ENCODE assay signal across 8 cellular contexts in genomic region chr3:172750368-172751187, GRCh38. TPM values are rescaled to one million over a fixed set of nuclear protein-coding genes. Genes with fewer than 3 reads are reported as not detected.
DNase-seq lines count a peak whose midpoint lies in the region; ATAC-seq, FAIRE-seq and TF ChIP-seq lines count a peak whose summit lies in the region.

Gene ECT2 (plus strand): TSS chr3:172750726. CDS start chr3:172754531, 3,805 bp downstream.

- H3K36me3 Mint-ChIP-seq in T-cell (no peaks in the 10 kb centered on the region), type B pancreatic cell (peaks cover 19% of the 10 kb centered on the region)

- peak; percentile 98 for ATAC-seq in HG02852 (IDR thresholded peaks at IDR 0.05; ENCODE audit: unreplicated experiment)
- peak; percentile 97 to 100 (median 99) for ATAC-seq in T-cell (replicated peaks in 1 of 4)

- H3K36me3 ChIP-seq in adrenal gland (replicated peaks in 1 of 2) (no peaks in the 10 kb centered on the region), trophoblast cell (ENCODE audit: control insufficient read depth in 1 of 2, insufficient read depth in 2 of 2, low read length in 2 of 2) (no peaks in the 10 kb centered on the region)

- peak within 1 kb of the TSS; percentile 62 for H2BK120ac ChIP-seq in trophoblast cell (ENCODE audit: insufficient read depth, low read length, poor library complexity)

- no peak within 1 kb of the TSS for H2BK12ac ChIP-seq in trophoblast cell (ENCODE audit: low read length)

- H3K9me3 ChIP-seq in adrenal gland (replicated peaks in 1 of 3) (no peaks in the 10 kb centered on the region), trophoblast cell (ENCODE audit: insufficient read depth, low read depth, low read length) (no peaks in the 10 kb centered on the region)

- peak within 1 kb of the TSS; percentile 73 for H4K12ac ChIP-seq in trophoblast cell (ENCODE audit: low read depth, low read length)

- peak within 1 kb of the TSS; percentile 87 for H3K14ac ChIP-seq in trophoblast cell (ENCODE audit: low read length)

- H3K27ac ChIP-seq in adrenal gland (peak within 1 kb of the TSS in 4 of 5 donors; percentile 32 to 58 (median 54)), trophoblast cell (ENCODE audit: low read depth, low read length) (peak within 1 kb of the TSS; percentile 75)

- DNase-seq in GM12892 (ENCODE audit: insufficient read length) = peak; percentile 83
- DNase-seq in NCI-H1436 treated with DMSO at 0.1 percent for 48 hours (lab: John Stamatoyannopoulos, UW) = peak; percentile 100
- peak; percentile 93 to 99 (median 97) for DNase-seq in T-cell
- peak; percentile 97 to 100 (median 99) for DNase-seq in adrenal gland
- peak; percentile 99 for DNase-seq in cardiac septum (ENCODE audit: low spot score)
- DNase-seq in trophoblast cell = peak; percentile 100
- DNase-seq in type B pancreatic cell (ENCODE audit: extremely low spot score, unreplicated experiment) = peak; percentile 95

- peak within 1 kb of the TSS; percentile 90 for H2BK5ac ChIP-seq in trophoblast cell (ENCODE audit: low read depth, low read length, poor library complexity)

- H3K4me3 ChIP-seq in adrenal gland = peak within 1 kb of the TSS; percentile 60 to 96 (median 89)
- peak within 1 kb of the TSS; percentile 94 for H3K4me3 ChIP-seq in trophoblast cell (ENCODE audit: low read depth, low read length)

- TF ChIP-seq CTCF in adrenal gland (IDR thresholded peaks at IDR 0.05) = peak; percentile 59 to 71 (median 65)
- TF ChIP-seq CTCF in type B pancreatic cell (conservative IDR thresholded peaks at IDR 0.05) = peak; percentile 78

- H4K8ac ChIP-seq in trophoblast cell (ENCODE audit: low read depth, low read length) = peak within 1 kb of the TSS; percentile 89

- no peak within 1 kb of the TSS for H2AK5ac ChIP-seq in trophoblast cell (ENCODE audit: low read length)

- H3K9me3 Mint-ChIP-seq in T-cell (no peaks in the 10 kb centered on the region), type B pancreatic cell (no peaks in the 10 kb centered on the region)

- peak within 1 kb of the TSS; percentile 89 for H3K4ac ChIP-seq in trophoblast cell (ENCODE audit: low read depth, low read length)

- H3K27me3 Mint-ChIP-seq in T-cell (no peaks in the 10 kb centered on the region), type B pancreatic cell (no peaks in the 10 kb centered on the region)

- H3K23ac ChIP-seq in trophoblast cell (ENCODE audit: low read length) = no peak within 1 kb of the TSS

- H3K4me3 Mint-ChIP-seq in T-cell = peak within 1 kb of the TSS; percentile 88 to 96 (median 92)
- peak within 1 kb of the TSS; percentile 98 for H3K4me3 Mint-ChIP-seq in type B pancreatic cell

- H3K27me3 ChIP-seq in adrenal gland (no peaks in the 10 kb centered on the region), trophoblast cell (ENCODE audit: insufficient read depth, low read length) (no peaks in the 10 kb centered on the region)

- peaks cover 13 to 33% (median 16%) of the 10 kb centered on the region in 3 donors for H3K4me1 Mint-ChIP-seq in T-cell
- H3K4me1 Mint-ChIP-seq in type B pancreatic cell (ENCODE audit: unreplicated experiment) = peaks cover 20% of the 10 kb centered on the region

- H3K4me1 ChIP-seq in adrenal gland (replicated peaks in 1 of 2) (peaks cover 4 to 20% of the 10 kb centered on the region in 2 donors), trophoblast cell (ENCODE audit: control insufficient read depth in 1 of 2, insufficient read depth in 2 of 2, low read length in 2 of 2) (no peaks in the 10 kb centered on the region)

- intact Hi-C loops in adrenal gland (cut with DNase I) = no loop called here
- intact Hi-C loops in cardiac septum (cut with DNase I) = loop anchor here (1.0 kb wide), 1 partner anchor 39 kb away; the partner anchor contains the start of gene NCEH1

- peak within 1 kb of the TSS; percentile 96 for H3K9ac ChIP-seq in trophoblast cell (ENCODE audit: low read length)

- CTCF ChIA-PET in T-cell (lab: Charles Lee) = interaction anchor here (0.6 to 1.4 kb wide), 12 partner anchors 33 to 978 kb away, joined by 3 to 6 read pairs (median 4); partner anchors contain the start of genes NCEH1 (in 1 of the 2) and TNFSF10 (in 1 of the 2)

- peaks cover 4% of the 10 kb centered on the region for H3K79me1 ChIP-seq in trophoblast cell (ENCODE audit: low read length)

- peak within 1 kb of the TSS; percentile 81 for H3K4me2 ChIP-seq in trophoblast cell (ENCODE audit: low read length)

- TF ChIP-seq POLR2A in GM12892 (IDR thresholded peaks at IDR 0.05; ENCODE audit: low read depth, low read length) (peak; percentile 70), adrenal gland (IDR thresholded peaks at IDR 0.05) (no peak)

- 0 to 1% (median 1%) methylated on average over 21 to 50 of the region's 50 CpGs for WGBS in adrenal gland, 4 donors
- WGBS in trophoblast cell (ENCODE audit: extremely low coverage, insufficient coverage, insufficient read length) = no CpG with 5 or more reads among the region's 50 CpGs

- POLR2A ChIA-PET in T-cell (lab: Charles Lee) = interaction anchor here (0.6 to 0.7 kb wide), 8 partner anchors 34 to 1881 kb away, joined by 3 to 6 read pairs (median 3); partner anchors contain the start of gene RPL22L1 (in 1 of the 2)

- peak within 1 kb of the TSS; percentile 98 for H2AFZ ChIP-seq in trophoblast cell (ENCODE audit: insufficient read depth, low read length, poor library complexity)

- peaks cover 11% of the 10 kb centered on the region for H3K79me2 ChIP-seq in trophoblast cell (ENCODE audit: control insufficient read depth, insufficient read depth, low read length, poor library complexity)

- FAIRE-seq in GM12892 (lab: Jason Lieb, UNC) = peak; percentile 94

- H3K27ac Mint-ChIP-seq in T-cell = peak within 1 kb of the TSS; percentile 72 to 77
- H3K27ac Mint-ChIP-seq in type B pancreatic cell = peak within 1 kb of the TSS; percentile 96

- H4K91ac ChIP-seq in trophoblast cell (ENCODE audit: low read depth, low read length) = peak within 1 kb of the TSS; percentile 86

- H3K18ac ChIP-seq in trophoblast cell (ENCODE audit: low read length) = peak within 1 kb of the TSS; percentile 97

RNA-seq across cellular contexts. Expression of gene ECT2, which starts in this region (rescaled TPM):
- polyA plus RNA-seq in GM12892 (2012; ENCODE audit: missing spikeins) = 14.7 TPM
- total RNA-seq in T-cell (1 to 10 TPM; 1.7 to 3.1 (median 2.3) TPM), adrenal gland (10 to 100 TPM in 2 of 8 donors, 1 to 10 TPM in 6; 3.1 to 15.5 (median 6.5) TPM), cardiac septum (3.0 TPM), type B pancreatic cell (ENCODE audit: low replicate concordance) (19.6 and 45.1 TPM in 2 replicates)
- 1 to 10 TPM; 1.4 to 6.9 (median 1.6) TPM for polyA plus RNA-seq in adrenal gland
- 27.3 and 28.9 TPM in 2 replicates for polyA plus RNA-seq in trophoblast cell (2013)

Comparison
In these comparisons a context has a peak if more than half of its experiments do, and no peak if none do; other contexts are left out.
1. Peak in every context shown above with its lines: DNase-seq, ATAC-seq, H3K4me3 ChIP-seq and H3K27ac ChIP-seq.